Comparison of ENCODE assay signal across 1 cellular context in the genomic region with DNA sequence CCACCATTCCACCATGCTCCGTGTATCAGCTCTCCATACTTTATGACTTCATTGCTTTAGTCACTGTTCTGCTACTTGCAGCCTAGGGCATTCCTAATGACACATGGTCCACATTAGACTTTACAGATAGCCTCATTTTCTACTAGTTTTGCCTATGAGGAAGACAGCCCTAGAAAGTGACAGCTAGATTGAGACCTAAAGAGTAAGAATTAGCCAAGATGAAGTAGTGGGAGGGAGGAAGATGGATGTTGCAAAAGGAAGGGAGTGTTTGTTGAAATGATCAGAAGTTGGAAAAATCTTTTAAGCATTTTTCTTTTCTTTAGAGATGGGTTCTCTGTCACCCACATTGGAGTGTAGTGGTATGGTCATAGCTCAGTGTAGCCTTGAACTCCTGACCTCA.
TF ChIP-seq lines count a peak whose summit lies in the region.

No MANE protein-coding gene starts in this region.

TF ChIP-seq in IMR-90, 13 proteins besides CTCF, POLR2A, EP300 and RAD21:
- TF ChIP-seq FOS (IDR thresholded peaks at IDR 0.05; ENCODE audit: low read depth, low read length) (no peak), MXI1 (IDR thresholded peaks at IDR 0.05; ENCODE audit: borderline replicate concordance, low read depth, low read length) (no peak), BHLHE40 (IDR thresholded peaks at IDR 0.05; ENCODE audit: low read depth, low read length) (no peak), CHD1 (IDR thresholded peaks at IDR 0.05; ENCODE audit: low read depth, low read length) (no peak), RFX5 (IDR thresholded peaks at IDR 0.05; ENCODE audit: low read depth, low read length) (no peak), NFE2L2 (IDR thresholded peaks at IDR 0.05; ENCODE audit: low read depth, low read length) (no peak), MAZ (IDR thresholded peaks at IDR 0.05; ENCODE audit: borderline replicate concordance, low read depth, low read length) (no peak)
- TF ChIP-seq, protein P1, sequence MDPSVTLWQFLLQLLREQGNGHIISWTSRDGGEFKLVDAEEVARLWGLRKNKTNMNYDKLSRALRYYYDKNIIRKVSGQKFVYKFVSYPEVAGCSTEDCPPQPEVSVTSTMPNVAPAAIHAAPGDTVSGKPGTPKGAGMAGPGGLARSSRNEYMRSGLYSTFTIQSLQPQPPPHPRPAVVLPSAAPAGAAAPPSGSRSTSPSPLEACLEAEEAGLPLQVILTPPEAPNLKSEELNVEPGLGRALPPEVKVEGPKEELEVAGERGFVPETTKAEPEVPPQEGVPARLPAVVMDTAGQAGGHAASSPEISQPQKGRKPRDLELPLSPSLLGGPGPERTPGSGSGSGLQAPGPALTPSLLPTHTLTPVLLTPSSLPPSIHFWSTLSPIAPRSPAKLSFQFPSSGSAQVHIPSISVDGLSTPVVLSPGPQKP (IDR thresholded peaks at IDR 0.05; ENCODE audit: borderline replicate concordance, low read depth, low read length), result no peak
